Comparison of ENCODE assay signal across 30 cellular contexts in the genomic region with DNA sequence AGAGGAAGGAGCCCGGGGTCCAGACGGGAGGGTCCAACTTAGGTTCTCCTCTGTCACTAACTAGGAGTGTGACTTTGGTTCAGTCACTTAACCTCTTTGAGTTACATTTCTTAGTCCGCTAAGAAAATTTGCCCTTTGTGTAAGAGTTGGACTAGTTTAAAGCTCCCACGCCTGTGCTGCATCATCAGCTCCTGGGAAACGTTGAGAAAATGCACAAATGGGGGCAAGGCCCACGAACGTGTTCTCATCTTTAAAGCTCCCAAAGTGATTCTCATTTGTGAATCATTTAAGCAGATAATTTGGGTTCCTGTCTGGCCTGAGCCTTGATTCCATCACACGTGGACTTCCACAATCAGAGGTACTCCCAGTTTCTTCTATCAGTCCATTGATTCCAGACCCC. TPM values are rescaled to one million over a fixed set of nuclear protein-coding genes. Genes with fewer than 3 reads are reported as not detected.
"Had no signal": no experiment of that assay in that cellular context is flagged by ENCODE, and none has a peak within 500 bp of the region (broad histone marks: within the 10 kb centered on the region; RNA-seq: fewer than 3 reads in every experiment).

No MANE protein-coding gene starts in this region.

- ATAC-seq: activated CD4-positive, alpha-beta T cell treated with anti-CD3 and anti-CD28 coated beads for 36 hours; activated CD8-positive, alpha-beta memory T cell treated with anti-CD3 and anti-CD28 coated beads, Interleukin-2, amount 10 ng/mL, durations not matched to agents 7 days and 5 days; activated CD8-positive, alpha-beta T cell treated with anti-CD3 and anti-CD28 coated beads, Interleukin-2, amount 10 ng/mL, durations not matched to agents 7 days and 5 days; activated naive CD4-positive, alpha-beta T cell treated with anti-CD3 and anti-CD28 coated beads, Interleukin-2, amount 50 U/mL, for 72 hours; esophagus mucosa; heart left ventricle had no signal

- H3K27me3 ChIP-seq: ascending aorta had no signal

- H3K4me1 Mint-ChIP-seq: activated CD4-positive, alpha-beta T cell treated with anti-CD3 and anti-CD28 coated beads for 36 hours; activated CD4-positive, alpha-beta T cell treated with anti-CD3 and anti-CD28 coated beads, Interleukin-2, amount 10 ng/mL, durations not matched to agents 24 days and 14 days; activated CD8-positive, alpha-beta memory T cell treated with anti-CD3 and anti-CD28 coated beads, Interleukin-2, amount 10 ng/mL, durations not matched to agents 7 days and 5 days; activated naive CD8-positive, alpha-beta T cell treated with anti-CD3 and anti-CD28 coated beads, Interleukin-2, amount 10 ng/mL, durations not matched to agents 7 days and 5 days had no signal

- H3K9me3 ChIP-seq: ascending aorta, breast epithelium, colonic mucosa, heart left ventricle had no signal

- H3K27me3 Mint-ChIP-seq: activated CD4-positive, alpha-beta memory T cell treated with anti-CD3 and anti-CD28 coated beads for 36 hours; activated CD4-positive, alpha-beta T cell treated with anti-CD3 and anti-CD28 coated beads for 36 hours had no signal

- DNase-seq: activated CD4-positive, alpha-beta memory T cell treated with anti-CD3 and anti-CD28 coated beads for 36 hours; activated CD4-positive, alpha-beta T cell treated with anti-CD3 and anti-CD28 coated beads for 36 hours; activated CD4-positive, alpha-beta T cell treated with anti-CD3 and anti-CD28 coated beads, Interleukin-2, amount 10 ng/mL, durations not matched to agents 24 days and 14 days; activated CD4-positive, CD25-positive, alpha-beta regulatory T cell; activated CD4-positive, CD25-positive, alpha-beta regulatory T cell treated with anti-CD3 and anti-CD28 coated beads, Interleukin-2, amount 50 U/mL, for 72 hours; activated CD8-positive, alpha-beta memory T cell treated with anti-CD3 and anti-CD28 coated beads, Interleukin-2, amount 10 ng/mL, durations not matched to agents 7 days and 5 days; activated CD8-positive, alpha-beta memory T cell treated with anti-CD3 and anti-CD28 coated beads, Interleukin-2, amount 50 U/mL, for 4 hours; activated CD8-positive, alpha-beta T cell treated with anti-CD3 and anti-CD28 coated beads, Interleukin-2, amount 10 ng/mL, durations not matched to agents 7 days and 5 days; activated gamma-delta T cell; activated naive CD4-positive, alpha-beta T cell; activated naive CD4-positive, alpha-beta T cell treated with anti-CD3 and anti-CD28 coated beads, Interleukin-2, amount 10 ng/mL, durations not matched to agents 7 days and 5 days; activated naive CD8-positive, alpha-beta T cell treated with anti-CD3 and anti-CD28 coated beads, Interleukin-2, amount 10 ng/mL, durations not matched to agents 7 days and 5 days; activated T-cell treated with anti-CD3 and anti-CD28 coated beads, Interleukin-2, amount 50 U/mL, for 1 hour; activated T-cell treated with anti-CD3 and anti-CD28 coated beads, Interleukin-2, amount 50 U/mL, for 48 hours; central memory CD4-positive, alpha-beta T cell; cerebellar nuclear complex; colonic mucosa; effector CD8-positive, alpha-beta T cell; foreskin fibroblast; heart left ventricle; T-helper 1 cell; T-helper 2 cell had no signal

- H3K36me3 ChIP-seq: ascending aorta, breast epithelium, colonic mucosa had no signal

- H3K36me3 Mint-ChIP-seq: activated CD4-positive, alpha-beta memory T cell treated with anti-CD3 and anti-CD28 coated beads for 36 hours; activated CD8-positive, alpha-beta memory T cell treated with anti-CD3 and anti-CD28 coated beads, Interleukin-2, amount 10 ng/mL, durations not matched to agents 7 days and 5 days; activated naive CD4-positive, alpha-beta T cell treated with anti-CD3 and anti-CD28 coated beads, Interleukin-2, amount 10 ng/mL, durations not matched to agents 7 days and 5 days; activated naive CD8-positive, alpha-beta T cell treated with anti-CD3 and anti-CD28 coated beads, Interleukin-2, amount 10 ng/mL, durations not matched to agents 7 days and 5 days had no signal

- H3K9me3 Mint-ChIP-seq: activated CD4-positive, alpha-beta memory T cell treated with anti-CD3 and anti-CD28 coated beads for 36 hours; activated CD4-positive, alpha-beta T cell treated with anti-CD3 and anti-CD28 coated beads, Interleukin-2, amount 10 ng/mL, durations not matched to agents 24 days and 14 days; activated naive CD4-positive, alpha-beta T cell treated with anti-CD3 and anti-CD28 coated beads, Interleukin-2, amount 10 ng/mL, durations not matched to agents 7 days and 5 days; activated naive CD4-positive, alpha-beta T cell treated with anti-CD3 and anti-CD28 coated beads, Interleukin-2, amount 50 U/mL, for 72 hours; activated naive CD8-positive, alpha-beta T cell treated with anti-CD3 and anti-CD28 coated beads, Interleukin-2, amount 10 ng/mL, durations not matched to agents 7 days and 5 days; activated T-helper 1 cell treated with anti-CD3 and anti-CD28 coated beads, Interleukin-12 subunit alpha, Interleukin-12 subunit beta, Interleukin-2, Interleukin-4 antibody, amounts not matched to agents 30 ng/mL and 10 ng/mL and 1 ng/mL, durations not matched to agents 14 hours and 24 hours and 36 hours had no signal

- H3K4me3 Mint-ChIP-seq: activated CD4-positive, alpha-beta memory T cell treated with anti-CD3 and anti-CD28 coated beads for 36 hours; activated CD4-positive, alpha-beta T cell treated with anti-CD3 and anti-CD28 coated beads for 36 hours; activated CD4-positive, alpha-beta T cell treated with anti-CD3 and anti-CD28 coated beads, Interleukin-2, amount 10 ng/mL, durations not matched to agents 24 days and 14 days; activated CD8-positive, alpha-beta memory T cell treated with anti-CD3 and anti-CD28 coated beads, Interleukin-2, amount 10 ng/mL, durations not matched to agents 7 days and 5 days; activated CD8-positive, alpha-beta T cell treated with anti-CD3 and anti-CD28 coated beads, Interleukin-2, amount 10 ng/mL, durations not matched to agents 7 days and 5 days; activated naive CD4-positive, alpha-beta T cell treated with anti-CD3 and anti-CD28 coated beads, Interleukin-2, amount 10 ng/mL, durations not matched to agents 7 days and 5 days; activated naive CD8-positive, alpha-beta T cell treated with anti-CD3 and anti-CD28 coated beads, Interleukin-2, amount 10 ng/mL, durations not matched to agents 7 days and 5 days; activated T-helper 1 cell treated with anti-CD3 and anti-CD28 coated beads, Interleukin-12 subunit alpha, Interleukin-12 subunit beta, Interleukin-2, Interleukin-4 antibody, amounts not matched to agents 30 ng/mL and 10 ng/mL and 1 ng/mL, durations not matched to agents 14 hours and 24 hours and 36 hours had no signal

- H3K27ac ChIP-seq: ascending aorta, breast epithelium, cardiac muscle cell, colonic mucosa, heart left ventricle had no signal

- H3K4me3 ChIP-seq: ascending aorta, breast epithelium, cardiac muscle cell, colonic mucosa, heart left ventricle had no signal

- H3K27ac Mint-ChIP-seq: activated CD4-positive, alpha-beta memory T cell treated with anti-CD3 and anti-CD28 coated beads for 36 hours; activated CD4-positive, alpha-beta T cell treated with anti-CD3 and anti-CD28 coated beads for 36 hours; activated CD4-positive, alpha-beta T cell treated with anti-CD3 and anti-CD28 coated beads, Interleukin-2, amount 10 ng/mL, durations not matched to agents 24 days and 14 days; activated CD8-positive, alpha-beta memory T cell treated with anti-CD3 and anti-CD28 coated beads, Interleukin-2, amount 10 ng/mL, durations not matched to agents 7 days and 5 days; activated CD8-positive, alpha-beta T cell treated with anti-CD3 and anti-CD28 coated beads, Interleukin-2, amount 10 ng/mL, durations not matched to agents 7 days and 5 days; activated naive CD4-positive, alpha-beta T cell treated with anti-CD3 and anti-CD28 coated beads, Interleukin-2, amount 10 ng/mL, durations not matched to agents 7 days and 5 days; activated naive CD8-positive, alpha-beta T cell treated with anti-CD3 and anti-CD28 coated beads, Interleukin-2, amount 10 ng/mL, durations not matched to agents 7 days and 5 days; activated T-helper 1 cell treated with anti-CD3 and anti-CD28 coated beads, Interleukin-12 subunit alpha, Interleukin-12 subunit beta, Interleukin-2, Interleukin-4 antibody, amounts not matched to agents 30 ng/mL and 10 ng/mL and 1 ng/mL, durations not matched to agents 14 hours and 24 hours and 36 hours; brain had no signal

- H3K4me1 ChIP-seq: breast epithelium had no signal

RNA-seq across cellular contexts. Expression of gene ZNF467, which starts 6.3 kb away (rescaled TPM):
- total RNA-seq: activated CD8-positive, alpha-beta memory T cell treated with anti-CD3 and anti-CD28 coated beads for 36 hours; activated CD8-positive, alpha-beta memory T cell treated with anti-CD3 and anti-CD28 coated beads, Interleukin-2, amount 10 ng/mL, durations not matched to agents 7 days and 5 days had no signal
